In the genomic region with DNA sequence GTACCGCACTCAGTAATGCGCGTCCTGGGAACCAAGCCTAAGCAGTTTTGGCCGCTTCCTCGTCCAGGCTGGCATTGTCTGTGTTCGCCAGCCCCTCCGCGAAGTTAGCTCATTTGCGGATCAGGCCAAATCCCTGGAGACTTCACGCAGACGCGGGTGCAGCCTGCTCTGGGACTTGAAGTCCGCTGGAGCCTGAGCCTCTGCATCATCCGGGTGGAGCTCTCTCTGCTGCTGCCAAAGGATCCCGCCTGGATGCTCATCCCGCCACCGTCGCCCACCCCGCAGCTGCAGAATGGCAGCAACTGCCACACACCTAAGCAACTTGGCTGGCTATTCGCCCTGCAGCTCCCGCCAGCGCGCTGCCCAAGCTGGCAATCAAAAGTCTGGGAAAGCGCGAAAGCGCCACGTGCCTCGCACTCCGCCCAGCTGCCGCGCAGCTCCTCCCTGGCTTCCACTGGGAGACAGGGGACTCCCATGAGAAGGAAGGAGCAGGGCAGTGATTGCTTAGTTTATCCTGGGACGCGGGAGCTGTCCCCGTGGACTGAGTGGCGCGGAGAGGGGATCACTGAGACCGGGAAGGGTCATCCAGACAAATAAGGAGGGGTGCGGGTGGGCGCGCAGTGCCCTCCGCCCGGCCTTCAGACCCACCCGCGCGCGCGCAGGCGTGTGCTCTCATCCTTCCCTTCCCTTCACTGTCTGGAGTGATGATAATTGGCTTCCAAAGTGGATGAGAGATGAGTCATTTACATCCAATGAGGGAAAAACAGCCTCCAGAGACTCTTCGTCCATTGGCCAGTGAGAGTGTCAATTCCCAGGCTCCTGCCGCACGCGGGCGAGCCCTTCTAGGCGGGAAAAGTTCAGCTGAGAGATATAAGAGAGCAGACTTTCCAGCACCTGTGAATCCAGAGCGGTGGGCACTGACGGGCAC, we compare ENCODE assay signal across 1 cellular context.
A peak's percentile ranks its signal among the peaks of the same experiment; 100 is the strongest.
TF ChIP-seq lines count a peak whose summit lies in the region.

No MANE protein-coding gene starts in this region.

TF ChIP-seq in K562, 482 proteins besides CTCF, POLR2A, EP300 and RAD21:
- TF ChIP-seq ZNF780A (CRISPR knock-in tag; IDR thresholded peaks at IDR 0.05) (no peak), SMC3 (conservative IDR thresholded peaks at IDR 0.05; ENCODE audit: insufficient read depth, low read depth, low read length) (no peak), NRF1 (conservative IDR thresholded peaks at IDR 0.05 in 1 of 2, IDR thresholded peaks at IDR 0.05 in 1 of 2) (peak in 1 of 2 experiments; percentile 32; a peak in 1 of 4 replicates)
- TF ChIP-seq, protein P1, sequence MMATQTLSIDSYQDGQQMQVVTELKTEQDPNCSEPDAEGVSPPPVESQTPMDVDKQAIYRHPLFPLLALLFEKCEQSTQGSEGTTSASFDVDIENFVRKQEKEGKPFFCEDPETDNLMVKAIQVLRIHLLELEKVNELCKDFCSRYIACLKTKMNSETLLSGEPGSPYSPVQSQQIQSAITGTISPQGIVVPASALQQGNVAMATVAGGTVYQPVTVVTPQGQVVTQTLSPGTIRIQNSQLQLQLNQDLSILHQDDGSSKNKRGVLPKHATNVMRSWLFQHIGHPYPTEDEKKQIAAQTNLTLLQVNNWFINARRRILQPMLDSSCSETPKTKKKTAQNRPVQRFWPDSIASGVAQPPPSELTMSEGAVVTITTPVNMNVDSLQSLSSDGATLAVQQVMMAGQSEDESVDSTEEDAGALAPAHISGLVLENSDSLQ (IDR thresholded peaks at IDR 0.05), result peak; percentile 75
- TF ChIP-seq, protein P2, sequence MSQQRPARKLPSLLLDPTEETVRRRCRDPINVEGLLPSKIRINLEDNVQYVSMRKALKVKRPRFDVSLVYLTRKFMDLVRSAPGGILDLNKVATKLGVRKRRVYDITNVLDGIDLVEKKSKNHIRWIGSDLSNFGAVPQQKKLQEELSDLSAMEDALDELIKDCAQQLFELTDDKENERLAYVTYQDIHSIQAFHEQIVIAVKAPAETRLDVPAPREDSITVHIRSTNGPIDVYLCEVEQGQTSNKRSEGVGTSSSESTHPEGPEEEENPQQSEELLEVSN (IDR thresholded peaks at IDR 0.05; ENCODE audit: borderline replicate concordance in 1 of 2, extremely low read depth in 1 of 2, insufficient read depth in 1 of 2, insufficient read length in 1 of 2, low read depth in 1 of 2, low read length in 1 of 2, poor library complexity in 1 of 2, severe bottlenecking in 1 of 2), result peak in 1 of 2 experiments; percentile 77
- TF ChIP-seq, protein P3, sequence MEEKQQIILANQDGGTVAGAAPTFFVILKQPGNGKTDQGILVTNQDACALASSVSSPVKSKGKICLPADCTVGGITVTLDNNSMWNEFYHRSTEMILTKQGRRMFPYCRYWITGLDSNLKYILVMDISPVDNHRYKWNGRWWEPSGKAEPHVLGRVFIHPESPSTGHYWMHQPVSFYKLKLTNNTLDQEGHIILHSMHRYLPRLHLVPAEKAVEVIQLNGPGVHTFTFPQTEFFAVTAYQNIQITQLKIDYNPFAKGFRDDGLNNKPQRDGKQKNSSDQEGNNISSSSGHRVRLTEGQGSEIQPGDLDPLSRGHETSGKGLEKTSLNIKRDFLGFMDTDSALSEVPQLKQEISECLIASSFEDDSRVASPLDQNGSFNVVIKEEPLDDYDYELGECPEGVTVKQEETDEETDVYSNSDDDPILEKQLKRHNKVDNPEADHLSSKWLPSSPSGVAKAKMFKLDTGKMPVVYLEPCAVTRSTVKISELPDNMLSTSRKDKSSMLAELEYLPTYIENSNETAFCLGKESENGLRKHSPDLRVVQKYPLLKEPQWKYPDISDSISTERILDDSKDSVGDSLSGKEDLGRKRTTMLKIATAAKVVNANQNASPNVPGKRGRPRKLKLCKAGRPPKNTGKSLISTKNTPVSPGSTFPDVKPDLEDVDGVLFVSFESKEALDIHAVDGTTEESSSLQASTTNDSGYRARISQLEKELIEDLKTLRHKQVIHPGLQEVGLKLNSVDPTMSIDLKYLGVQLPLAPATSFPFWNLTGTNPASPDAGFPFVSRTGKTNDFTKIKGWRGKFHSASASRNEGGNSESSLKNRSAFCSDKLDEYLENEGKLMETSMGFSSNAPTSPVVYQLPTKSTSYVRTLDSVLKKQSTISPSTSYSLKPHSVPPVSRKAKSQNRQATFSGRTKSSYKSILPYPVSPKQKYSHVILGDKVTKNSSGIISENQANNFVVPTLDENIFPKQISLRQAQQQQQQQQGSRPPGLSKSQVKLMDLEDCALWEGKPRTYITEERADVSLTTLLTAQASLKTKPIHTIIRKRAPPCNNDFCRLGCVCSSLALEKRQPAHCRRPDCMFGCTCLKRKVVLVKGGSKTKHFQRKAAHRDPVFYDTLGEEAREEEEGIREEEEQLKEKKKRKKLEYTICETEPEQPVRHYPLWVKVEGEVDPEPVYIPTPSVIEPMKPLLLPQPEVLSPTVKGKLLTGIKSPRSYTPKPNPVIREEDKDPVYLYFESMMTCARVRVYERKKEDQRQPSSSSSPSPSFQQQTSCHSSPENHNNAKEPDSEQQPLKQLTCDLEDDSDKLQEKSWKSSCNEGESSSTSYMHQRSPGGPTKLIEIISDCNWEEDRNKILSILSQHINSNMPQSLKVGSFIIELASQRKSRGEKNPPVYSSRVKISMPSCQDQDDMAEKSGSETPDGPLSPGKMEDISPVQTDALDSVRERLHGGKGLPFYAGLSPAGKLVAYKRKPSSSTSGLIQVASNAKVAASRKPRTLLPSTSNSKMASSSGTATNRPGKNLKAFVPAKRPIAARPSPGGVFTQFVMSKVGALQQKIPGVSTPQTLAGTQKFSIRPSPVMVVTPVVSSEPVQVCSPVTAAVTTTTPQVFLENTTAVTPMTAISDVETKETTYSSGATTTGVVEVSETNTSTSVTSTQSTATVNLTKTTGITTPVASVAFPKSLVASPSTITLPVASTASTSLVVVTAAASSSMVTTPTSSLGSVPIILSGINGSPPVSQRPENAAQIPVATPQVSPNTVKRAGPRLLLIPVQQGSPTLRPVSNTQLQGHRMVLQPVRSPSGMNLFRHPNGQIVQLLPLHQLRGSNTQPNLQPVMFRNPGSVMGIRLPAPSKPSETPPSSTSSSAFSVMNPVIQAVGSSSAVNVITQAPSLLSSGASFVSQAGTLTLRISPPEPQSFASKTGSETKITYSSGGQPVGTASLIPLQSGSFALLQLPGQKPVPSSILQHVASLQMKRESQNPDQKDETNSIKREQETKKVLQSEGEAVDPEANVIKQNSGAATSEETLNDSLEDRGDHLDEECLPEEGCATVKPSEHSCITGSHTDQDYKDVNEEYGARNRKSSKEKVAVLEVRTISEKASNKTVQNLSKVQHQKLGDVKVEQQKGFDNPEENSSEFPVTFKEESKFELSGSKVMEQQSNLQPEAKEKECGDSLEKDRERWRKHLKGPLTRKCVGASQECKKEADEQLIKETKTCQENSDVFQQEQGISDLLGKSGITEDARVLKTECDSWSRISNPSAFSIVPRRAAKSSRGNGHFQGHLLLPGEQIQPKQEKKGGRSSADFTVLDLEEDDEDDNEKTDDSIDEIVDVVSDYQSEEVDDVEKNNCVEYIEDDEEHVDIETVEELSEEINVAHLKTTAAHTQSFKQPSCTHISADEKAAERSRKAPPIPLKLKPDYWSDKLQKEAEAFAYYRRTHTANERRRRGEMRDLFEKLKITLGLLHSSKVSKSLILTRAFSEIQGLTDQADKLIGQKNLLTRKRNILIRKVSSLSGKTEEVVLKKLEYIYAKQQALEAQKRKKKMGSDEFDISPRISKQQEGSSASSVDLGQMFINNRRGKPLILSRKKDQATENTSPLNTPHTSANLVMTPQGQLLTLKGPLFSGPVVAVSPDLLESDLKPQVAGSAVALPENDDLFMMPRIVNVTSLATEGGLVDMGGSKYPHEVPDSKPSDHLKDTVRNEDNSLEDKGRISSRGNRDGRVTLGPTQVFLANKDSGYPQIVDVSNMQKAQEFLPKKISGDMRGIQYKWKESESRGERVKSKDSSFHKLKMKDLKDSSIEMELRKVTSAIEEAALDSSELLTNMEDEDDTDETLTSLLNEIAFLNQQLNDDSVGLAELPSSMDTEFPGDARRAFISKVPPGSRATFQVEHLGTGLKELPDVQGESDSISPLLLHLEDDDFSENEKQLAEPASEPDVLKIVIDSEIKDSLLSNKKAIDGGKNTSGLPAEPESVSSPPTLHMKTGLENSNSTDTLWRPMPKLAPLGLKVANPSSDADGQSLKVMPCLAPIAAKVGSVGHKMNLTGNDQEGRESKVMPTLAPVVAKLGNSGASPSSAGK (IDR thresholded peaks at IDR 0.05), result no peak
- TF ChIP-seq, protein P4, sequence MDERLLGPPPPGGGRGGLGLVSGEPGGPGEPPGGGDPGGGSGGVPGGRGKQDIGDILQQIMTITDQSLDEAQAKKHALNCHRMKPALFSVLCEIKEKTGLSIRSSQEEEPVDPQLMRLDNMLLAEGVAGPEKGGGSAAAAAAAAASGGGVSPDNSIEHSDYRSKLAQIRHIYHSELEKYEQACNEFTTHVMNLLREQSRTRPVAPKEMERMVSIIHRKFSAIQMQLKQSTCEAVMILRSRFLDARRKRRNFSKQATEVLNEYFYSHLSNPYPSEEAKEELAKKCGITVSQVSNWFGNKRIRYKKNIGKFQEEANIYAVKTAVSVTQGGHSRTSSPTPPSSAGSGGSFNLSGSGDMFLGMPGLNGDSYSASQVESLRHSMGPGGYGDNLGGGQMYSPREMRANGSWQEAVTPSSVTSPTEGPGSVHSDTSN (CRISPR knock-in tag; IDR thresholded peaks at IDR 0.05; ENCODE audit: low read depth), result no peak
- TF ChIP-seq, protein P4 (tag; conservative IDR thresholded peaks at IDR 0.05; ENCODE audit: low read depth), result peak; percentile 27; the same call in 1 of the 2 replicates
TF ChIP-seq in K562: peak in this region for 4.
